16 cellular contexts compared by ENCODE assay signal in the genomic region with DNA sequence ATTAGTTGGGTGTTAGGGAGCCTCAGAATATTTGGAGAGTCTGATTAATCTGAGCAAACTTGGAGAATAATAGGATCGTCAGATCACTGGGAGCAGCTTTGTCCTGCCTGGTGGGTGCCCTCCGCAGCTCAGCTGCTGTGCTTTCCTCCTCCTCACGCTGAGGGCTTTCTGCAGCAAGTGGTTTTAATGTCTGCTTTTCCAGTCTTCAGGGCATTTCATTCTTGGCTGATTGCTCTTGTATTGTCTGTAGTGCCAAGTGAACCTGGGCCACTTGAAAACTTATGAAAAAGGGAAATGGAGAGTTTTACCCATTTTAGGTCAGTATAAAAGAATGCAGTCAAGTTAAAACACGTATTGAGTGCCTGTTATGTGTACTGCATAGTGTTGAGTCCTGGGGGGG.
DNase-seq lines count a peak whose midpoint lies in the region; ATAC-seq, FAIRE-seq and TF ChIP-seq lines count a peak whose summit lies in the region.
"Had no signal": no experiment of that assay in that cellular context is flagged by ENCODE, and none has a peak within 500 bp of the region (broad histone marks: within the 10 kb centered on the region; RNA-seq: fewer than 3 reads in every experiment).

No MANE protein-coding gene starts in this region.

- no peak for TF ChIP-seq POLR2A in breast epithelium (IDR thresholded peaks at IDR 0.05)
- peak in 1 of 2 donors; percentile 70 for TF ChIP-seq POLR2A in thyroid gland (IDR thresholded peaks at IDR 0.05)
- TF ChIP-seq POLR2A in GM12892 (IDR thresholded peaks at IDR 0.05; ENCODE audit: low read depth, low read length), result no peak

- no peaks in the 10 kb centered on the region for H3K27me3 Mint-ChIP-seq in MCF 10A (ENCODE audit: insufficient read depth, unreplicated experiment)

- no peak overlapping the region for H3K4me3 Mint-ChIP-seq in MCF 10A (ENCODE audit: unreplicated experiment)
- H3K4me3 Mint-ChIP-seq: CD8-positive, alpha-beta memory T cell had no signal

- FAIRE-seq in GM12892 (lab: Jason Lieb, UNC), result no peak
- no peak for FAIRE-seq in small intestine (lab: Jason Lieb, UNC)
- FAIRE-seq: GM12878 had no signal

- H3K4me1 ChIP-seq in breast epithelium (no peaks in the 10 kb centered on the region), thyroid gland (peaks cover 22 to 46% of the 10 kb centered on the region in 2 donors), small intestine (ENCODE audit: control insufficient read depth in 2 of 2, insufficient read depth in 1 of 2, low read depth in 1 of 2, low read length in 1 of 2) (no peaks in the 10 kb centered on the region)
- H3K4me1 ChIP-seq: BLaER1 treated with 17β-estradiol and CSF1 and Interleukin-3, amounts not matched to agents 10 nM and 100 nM; SJSA1 had no signal

- CTCF ChIA-PET in MCF 10A (lab: Yijun Ruan, JAX), result interaction anchor here (0.6 to 2.6 kb wide), 3 partner anchors 20 to 1053 kb away, joined by 3 to 9 read pairs (median 4); no protein-coding TSS in a partner anchor

- H3K27ac Mint-ChIP-seq in MCF 10A (ENCODE audit: low read depth, unreplicated experiment), result no peak overlapping the region
- H3K27ac Mint-ChIP-seq: CD8-positive, alpha-beta memory T cell had no signal

- no peak for ATAC-seq in GM19467 (IDR thresholded peaks at IDR 0.05; ENCODE audit: unreplicated experiment)
- ATAC-seq: GM12878 had no signal

- H3K27me3 ChIP-seq in breast epithelium, result no peaks in the 10 kb centered on the region
- H3K27me3 ChIP-seq in thyroid gland, result no peaks in the 10 kb centered on the region
- no peaks in the 10 kb centered on the region for H3K27me3 ChIP-seq in small intestine (ENCODE audit: control insufficient read depth in 2 of 2, insufficient read depth in 2 of 2, low read length in 2 of 2)
- H3K27me3 ChIP-seq: BLaER1 treated with 17β-estradiol and CSF1 and Interleukin-3, amounts not matched to agents 10 nM and 100 nM; MG63; SJSA1 had no signal

- no peaks in the 10 kb centered on the region for H3K9me3 ChIP-seq in breast epithelium
- no peaks in the 10 kb centered on the region for H3K9me3 ChIP-seq in thyroid gland
- H3K9me3 ChIP-seq in small intestine (ENCODE audit: control insufficient read depth, low read depth), result no peaks in the 10 kb centered on the region
- H3K9me3 ChIP-seq: BLaER1 treated with 17β-estradiol and CSF1 and Interleukin-3, amounts not matched to agents 10 nM and 100 nM; MG63; SJSA1 had no signal

- H3K27ac ChIP-seq in breast epithelium, result peak overlapping the region; percentile 65 to 67
- H3K27ac ChIP-seq in thyroid gland, result peak overlapping the region; percentile 64 to 84 (median 74)
- H3K27ac ChIP-seq in small intestine (ENCODE audit: low read depth in 1 of 2, low read length in 1 of 2), result no peak overlapping the region
- H3K27ac ChIP-seq: BLaER1 treated with 17β-estradiol and CSF1 and Interleukin-3, amounts not matched to agents 10 nM and 100 nM; SJSA1 had no signal

- WGBS in thyroid gland, 2 donors, result 36 to 52% methylated on average over 4 of the region's 4 CpGs
- 57 to 77% (median 70%) methylated on average over 4 of the region's 4 CpGs for WGBS in small intestine, 3 donors

- POLR2A ChIA-PET in MCF 10A (lab: Yijun Ruan, JAX), result interaction anchor here (1.0 kb wide), 1 partner anchor 11 kb away, joined by 4 read pairs; no protein-coding TSS in a partner anchor

- BruUV-seq in MCF 10A (replicated peaks; lab: Mats Ljungman, UMichigan), result no TSS peak

- TF ChIP-seq CTCF in breast epithelium (IDR thresholded peaks at IDR 0.05), result no peak
- no peak for TF ChIP-seq CTCF in MCF 10A (IDR thresholded peaks at IDR 0.05; ENCODE audit: unreplicated experiment)
- no peak for TF ChIP-seq CTCF in epithelial cell of esophagus (IDR thresholded peaks at IDR 0.05; ENCODE audit: insufficient read depth, low read depth, low read length, missing control alignments)
- no peak for TF ChIP-seq CTCF in thyroid gland (IDR thresholded peaks at IDR 0.05)

- peaks cover 24% of the 10 kb centered on the region for H3K4me1 Mint-ChIP-seq in MCF 10A (ENCODE audit: insufficient read depth, unreplicated experiment)
- H3K4me1 Mint-ChIP-seq: CD8-positive, alpha-beta memory T cell had no signal

- no peak overlapping the region for H3K4me3 ChIP-seq in breast epithelium
- no peak overlapping the region for H3K4me3 ChIP-seq in epithelial cell of esophagus (ENCODE audit: low read length)
- no peak overlapping the region for H3K4me3 ChIP-seq in thyroid gland (replicated peaks in 1 of 3)
- no peak overlapping the region for H3K4me3 ChIP-seq in small intestine (ENCODE audit: low read depth in 1 of 2, low read length in 2 of 2)
- H3K4me3 ChIP-seq: BLaER1 treated with 17β-estradiol and CSF1 and Interleukin-3, amounts not matched to agents 10 nM and 100 nM; GM12878; MG63; SJSA1 had no signal

- no peaks in the 10 kb centered on the region for H3K36me3 Mint-ChIP-seq in MCF 10A (ENCODE audit: insufficient read depth, unreplicated experiment)
- H3K36me3 Mint-ChIP-seq: CD8-positive, alpha-beta memory T cell had no signal

- H3K9me3 Mint-ChIP-seq in MCF 10A (ENCODE audit: unreplicated experiment), result no peaks in the 10 kb centered on the region

- intact Hi-C loops in breast epithelium (cut with DNase I; ENCODE audit: low total_unique reads), result no loop called here
- intact Hi-C loops in MCF 10A (cut with micrococcal nuclease), result no loop called here
- intact Hi-C loops in thyroid gland (cut with DNase I), result no loop called here

- H3K36me3 ChIP-seq in breast epithelium (no peaks in the 10 kb centered on the region), thyroid gland (no peaks in the 10 kb centered on the region), small intestine (ENCODE audit: control insufficient read depth in 2 of 2, insufficient read depth in 2 of 2, low read length in 2 of 2) (no peaks in the 10 kb centered on the region)
- H3K36me3 ChIP-seq: BLaER1 treated with 17β-estradiol and CSF1 and Interleukin-3, amounts not matched to agents 10 nM and 100 nM; MG63; SJSA1 had no signal

- DNase-seq in breast epithelium (ENCODE audit: low spot score in 2 of 2) (peak in 1 of 2 donors; percentile 61), MCF 10A (ENCODE audit: unreplicated experiment) (no peak), NCI-H82 (lab: John Stamatoyannopoulos, UW) (peak; percentile 83), epithelial cell of esophagus (ENCODE audit: low read depth) (peak; percentile 6), thyroid gland (peak; percentile 64 to 68), GM12892 (ENCODE audit: insufficient read length) (no peak), small intestine (no peak)
- DNase-seq: CD8-positive, alpha-beta memory T cell; GDM1; H7; MG63; NCI-H2081 treated with DMSO at 0.1 percent for 48 hours had no signal

Comparison
In these comparisons a context has a peak if more than half of its experiments do, and no peak if none do; other contexts are left out.
1. DNase-seq: peak in NCI-H82 (single experiment), epithelial cell of esophagus (single experiment) and thyroid gland (2 of 2); none in MCF 10A (single experiment), GM12892 (single experiment) and small intestine (single experiment).
2. H3K27ac ChIP-seq: peak in breast epithelium (2 of 2) and thyroid gland (3 of 3); none in small intestine (0 of 2).